ENCODE assay signal across 3 cellular contexts in the genomic region with DNA sequence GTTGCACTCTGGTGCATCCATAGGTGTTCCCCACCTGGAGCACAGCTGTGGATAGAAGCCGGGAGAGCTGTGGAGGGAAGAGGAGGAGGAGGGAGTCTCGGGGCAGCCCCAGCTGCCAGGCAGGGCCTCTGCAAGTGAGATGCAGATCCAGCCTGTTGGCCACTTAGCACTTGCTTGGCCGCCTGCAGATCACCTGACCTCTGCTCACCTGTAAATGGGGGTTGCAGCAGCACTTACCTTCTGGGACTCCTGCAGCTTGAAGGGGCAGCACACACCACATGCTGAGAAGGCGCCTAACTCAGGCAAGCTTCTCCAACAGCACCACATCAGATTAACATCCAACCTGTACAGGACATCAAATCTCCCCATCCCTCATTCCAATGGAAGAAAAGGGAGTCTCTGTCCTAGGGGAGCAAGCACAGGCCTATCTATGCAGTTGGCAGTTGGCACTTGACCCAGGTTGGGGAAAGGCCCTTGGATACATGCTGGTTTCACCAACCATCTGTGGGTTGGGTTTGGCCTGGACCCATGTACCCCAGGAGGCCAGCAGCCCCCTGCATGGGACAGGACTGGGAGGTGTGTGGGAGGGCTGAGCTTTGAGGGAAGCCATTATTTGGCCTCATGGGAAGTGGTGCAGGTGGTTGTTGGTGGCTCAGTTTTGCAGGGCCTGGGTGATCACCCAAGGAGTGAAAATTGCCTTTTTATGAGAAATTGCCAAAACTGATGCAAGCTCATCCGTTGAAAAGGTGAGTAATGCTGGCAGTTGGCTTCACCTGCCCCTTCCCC. TPM values are rescaled to one million over a fixed set of nuclear protein-coding genes. Genes with fewer than 3 reads are reported as not detected.
"Had no signal": no experiment of that assay in that cellular context is flagged by ENCODE, and none has a peak within 500 bp of the region (broad histone marks: within the 10 kb centered on the region; RNA-seq: fewer than 3 reads in every experiment).

No MANE protein-coding gene starts in this region.

RNA-seq across cellular contexts. Expression of gene SAMD11, which starts 46.3 kb away (rescaled TPM):
- total RNA-seq: mammary epithelial cell; naive thymus-derived CD8-positive, alpha-beta T cell; subcutaneous adipose tissue had no signal
